ENCODE assay signal across 8 cellular contexts in the genomic region with DNA sequence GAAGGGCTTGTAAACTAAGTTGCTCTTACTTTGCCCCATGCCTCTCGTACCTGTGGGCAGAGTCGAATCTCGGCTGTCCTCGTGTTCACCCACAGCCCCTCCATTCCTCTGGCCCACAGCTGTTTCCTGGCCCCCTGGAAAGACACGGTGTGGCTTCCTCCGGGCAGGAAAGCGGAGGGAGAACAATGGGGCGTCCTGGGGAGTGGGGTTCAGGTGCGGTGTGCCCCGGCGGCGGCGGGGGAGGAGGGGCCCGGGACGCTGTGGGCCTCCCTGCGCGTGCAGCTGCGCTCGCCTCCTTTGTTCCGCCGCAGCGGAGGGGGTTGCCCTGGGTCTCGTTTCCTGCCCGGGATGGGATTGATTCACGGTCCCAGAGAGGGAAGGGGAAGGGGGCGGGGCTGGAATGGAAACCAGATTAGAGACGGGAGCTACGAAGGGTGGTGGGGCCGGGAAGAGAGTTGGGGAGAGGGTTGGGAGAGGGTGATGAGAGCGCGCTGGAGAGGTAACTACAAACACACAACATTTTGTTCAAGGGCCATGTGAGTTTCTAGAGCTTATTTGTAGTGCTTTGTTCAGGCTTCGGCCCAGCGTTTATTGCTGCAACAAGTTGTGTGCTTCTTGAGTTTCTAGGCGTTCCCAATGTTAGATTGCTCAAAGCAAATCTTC. TPM values are rescaled to one million over a fixed set of nuclear protein-coding genes. Genes with fewer than 3 reads are reported as not detected.
DNase-seq lines count a peak whose midpoint lies in the region; ATAC-seq and TF ChIP-seq lines count a peak whose summit lies in the region.

No MANE protein-coding gene starts in this region.

- no peaks in the 10 kb centered on the region for H3K27me3 ChIP-seq in right lobe of liver

- TF ChIP-seq EP300 in Ishikawa (IDR thresholded peaks at IDR 0.05; ENCODE audit: borderline replicate concordance), result no peak

- 3% methylated on average over 16 of the region's 34 CpGs for WGBS in right lobe of liver (ENCODE audit: insufficient coverage, low coverage, low lambda C conversion rate, missing lambda C conversion rate)

- intact Hi-C loops in right lobe of liver (cut with DNase I), result loop anchor here in 1 of 2 donors (10.0 kb wide), 1 partner anchor 71 kb away; no protein-coding TSS in a partner anchor

- H3K4me1 ChIP-seq in right lobe of liver, result peaks cover 0 to 44% (median 18%) of the 10 kb centered on the region in 4 donors

- no peaks in the 10 kb centered on the region for H3K9me3 ChIP-seq in right lobe of liver

- no peak for TF ChIP-seq CTCF in right lobe of liver (IDR thresholded peaks at IDR 0.05)

- TF ChIP-seq RAD21 in Ishikawa (IDR thresholded peaks at IDR 0.05; ENCODE audit: low read depth), result no peak

- DNase-seq in NCI-H2196 (lab: John Stamatoyannopoulos, UW; ENCODE audit: unreplicated experiment), result peak; percentile 6
- no peak for DNase-seq in NCI-H2196 treated with DMSO at 0.1 percent for 48 hours (lab: John Stamatoyannopoulos, UW; ENCODE audit: unreplicated experiment)
- peak; percentile 5 for DNase-seq in T-helper 9 cell
- DNase-seq in dermis blood vessel endothelial cell, result peak; percentile 88
- peak; percentile 77 to 82 (median 78) for DNase-seq in right lobe of liver
- DNase-seq in stimulated activated CD8-positive, alpha-beta memory T cell treated with anti-CD3 and anti-CD28 coated beads, Interleukin-4, amount 100 ng/mL, for 24 hours (ENCODE audit: low read depth), result peak; percentile 6
- no peak for DNase-seq in erythroblast (lab: John Stamatoyannopoulos, UW)

- peak overlapping the region; percentile 77 to 91 (median 84) for H3K4me3 ChIP-seq in right lobe of liver

- no peak for TF ChIP-seq POLR2A in right lobe of liver (IDR thresholded peaks at IDR 0.05)
- no peak for TF ChIP-seq POLR2A in erythroblast (IDR thresholded peaks at IDR 0.05; ENCODE audit: low read length)

- peak overlapping the region; percentile 75 to 92 (median 91) for H3K27ac ChIP-seq in right lobe of liver

- no peaks in the 10 kb centered on the region for H3K36me3 ChIP-seq in right lobe of liver

- peak; percentile 50 to 64 (median 54) for ATAC-seq in right lobe of liver

TF ChIP-seq in Ishikawa, 13 proteins besides CTCF, POLR2A, EP300 and RAD21:
- TF ChIP-seq ZBTB7A (IDR thresholded peaks at IDR 0.05; ENCODE audit: low read depth) (peak; percentile 83), YY1 (IDR thresholded peaks at IDR 0.05; ENCODE audit: low read depth) (no peak), TAF1 (IDR thresholded peaks at IDR 0.05; ENCODE audit: low read depth) (no peak), CREB1 (IDR thresholded peaks at IDR 0.05; ENCODE audit: low read depth) (no peak), NFIC (IDR thresholded peaks at IDR 0.05) (no peak), FOXM1 (IDR thresholded peaks at IDR 0.05; ENCODE audit: borderline replicate concordance, low read depth) (no peak), EGR1 (IDR thresholded peaks at IDR 0.05) (no peak)
- TF ChIP-seq, protein P1, sequence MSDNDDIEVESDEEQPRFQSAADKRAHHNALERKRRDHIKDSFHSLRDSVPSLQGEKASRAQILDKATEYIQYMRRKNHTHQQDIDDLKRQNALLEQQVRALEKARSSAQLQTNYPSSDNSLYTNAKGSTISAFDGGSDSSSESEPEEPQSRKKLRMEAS (IDR thresholded peaks at IDR 0.05), result peak; percentile 43; the same call in 1 of the 2 replicates
- TF ChIP-seq, protein P2, sequence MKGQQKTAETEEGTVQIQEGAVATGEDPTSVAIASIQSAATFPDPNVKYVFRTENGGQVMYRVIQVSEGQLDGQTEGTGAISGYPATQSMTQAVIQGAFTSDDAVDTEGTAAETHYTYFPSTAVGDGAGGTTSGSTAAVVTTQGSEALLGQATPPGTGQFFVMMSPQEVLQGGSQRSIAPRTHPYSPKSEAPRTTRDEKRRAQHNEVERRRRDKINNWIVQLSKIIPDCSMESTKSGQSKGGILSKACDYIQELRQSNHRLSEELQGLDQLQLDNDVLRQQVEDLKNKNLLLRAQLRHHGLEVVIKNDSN (IDR thresholded peaks at IDR 0.05), result no peak

RNA-seq across cellular contexts. Expression of a gene that starts 0.8 kb away (rescaled TPM):
- total RNA-seq in dermis blood vessel endothelial cell (131 and 133 TPM in 2 replicates), right lobe of liver (100 to 1,000 TPM; 171 to 273 (median 221) TPM)

Comparison
In these comparisons a context has a peak if more than half of its experiments do, and no peak if none do; other contexts are left out.
1. DNase-seq: peak in NCI-H2196 (single experiment), T-helper 9 cell (single experiment), dermis blood vessel endothelial cell (single experiment), right lobe of liver (3 of 3) and stimulated activated CD8-positive, alpha-beta memory T cell treated with anti-CD3 and anti-CD28 coated beads, Interleukin-4, amount 100 ng/mL, for 24 hours (single experiment); none in NCI-H2196 treated with DMSO at 0.1 percent for 48 hours (single experiment) and erythroblast (0 of 2).